21 cellular contexts compared by ENCODE assay signal in the genomic region with DNA sequence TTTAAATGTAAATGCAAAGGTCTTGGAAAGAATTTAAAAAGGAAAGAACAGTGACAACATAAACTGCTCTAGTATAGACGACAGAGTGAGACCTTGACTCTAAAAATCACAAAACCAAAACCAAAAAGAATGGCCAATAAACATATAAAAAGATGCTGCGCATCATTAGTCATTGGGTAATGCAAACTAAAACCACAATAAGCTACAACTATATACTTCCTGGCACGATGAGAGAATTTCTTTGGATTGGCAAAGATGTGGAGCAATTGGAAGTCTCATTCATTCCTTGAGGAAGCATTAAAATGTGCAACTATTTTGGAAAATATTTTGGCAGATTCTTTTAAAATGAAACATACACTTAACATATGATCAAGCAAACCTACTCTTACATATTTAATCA.
DNase-seq lines count a peak whose midpoint lies in the region; ATAC-seq and TF ChIP-seq lines count a peak whose summit lies in the region.
"Had no signal": no experiment of that assay in that cellular context is flagged by ENCODE, and none has a peak within 500 bp of the region (broad histone marks: within the 10 kb centered on the region; RNA-seq: fewer than 3 reads in every experiment).

No MANE protein-coding gene starts in this region.

- H3K4me3 Mint-ChIP-seq in activated CD4-positive, alpha-beta memory T cell treated with anti-CD3 and anti-CD28 coated beads, Interleukin-2, amount 10 ng/mL, durations not matched to agents 7 days and 5 days = no peak overlapping the region
- H3K4me3 Mint-ChIP-seq: CD14-positive monocyte; CD4-positive, alpha-beta memory T cell; CD4-positive, CD25-positive, alpha-beta regulatory T cell; CD8-positive, alpha-beta memory T cell had no signal

- H3K36me3 Mint-ChIP-seq in activated CD4-positive, alpha-beta memory T cell treated with anti-CD3 and anti-CD28 coated beads, Interleukin-2, amount 10 ng/mL, durations not matched to agents 7 days and 5 days (ENCODE audit: low read depth) = no peaks in the 10 kb centered on the region
- H3K36me3 Mint-ChIP-seq: CD14-positive monocyte; CD4-positive, alpha-beta memory T cell; CD4-positive, CD25-positive, alpha-beta regulatory T cell; CD8-positive, alpha-beta memory T cell had no signal

- POLR2A ChIA-PET in PC-3 (lab: Charles Lee; ENCODE audit: unreplicated experiment) = no interaction called here
- POLR2A ChIA-PET in activated CD4-positive, alpha-beta memory T cell treated with anti-CD3 and anti-CD28 coated beads, Interleukin-2, amount 10 ng/mL, durations not matched to agents 7 days and 5 days (lab: Charles Lee) = no interaction called here

- no peaks in the 10 kb centered on the region for H3K9me3 ChIP-seq in PC-3 (ENCODE audit: low read length)
- H3K9me3 ChIP-seq: BE2C, BLaER1 had no signal

- no peaks in the 10 kb centered on the region for H3K9me3 Mint-ChIP-seq in activated CD4-positive, alpha-beta memory T cell treated with anti-CD3 and anti-CD28 coated beads, Interleukin-2, amount 10 ng/mL, durations not matched to agents 7 days and 5 days
- H3K9me3 Mint-ChIP-seq: CD8-positive, alpha-beta memory T cell had no signal

- CTCF ChIA-PET in PC-3 (lab: Charles Lee) = interaction anchor here (0.6 kb wide), 2 partner anchors 94 to 264 kb away, joined by 4 to 12 read pairs; no protein-coding TSS in a partner anchor
- CTCF ChIA-PET in activated CD4-positive, alpha-beta memory T cell treated with anti-CD3 and anti-CD28 coated beads, Interleukin-2, amount 10 ng/mL, durations not matched to agents 7 days and 5 days (lab: Charles Lee) = no interaction called here

- H3F3A ChIP-seq in PC-3 (ENCODE audit: low read length, unreplicated experiment) = peaks cover 5% of the 10 kb centered on the region

- TF ChIP-seq CTCF in PC-3 (conservative IDR thresholded peaks at IDR 0.05; ENCODE audit: low read depth, low read length) (no peak), fibroblast of mammary gland (conservative IDR thresholded peaks at IDR 0.05; ENCODE audit: control insufficient read depth, insufficient read depth, low read depth, low read length) (no peak)

- H3K27ac ChIP-seq in PC-3 (ENCODE audit: low read length) = peak overlapping the region; percentile 57
- H3K27ac ChIP-seq: BLaER1 had no signal

- no peak overlapping the region for H3K4me3 ChIP-seq in PC-3 (ENCODE audit: low read length)
- no peak overlapping the region for H3K4me3 ChIP-seq in fibroblast of mammary gland (ENCODE audit: control insufficient read depth, low read depth, low read length)
- H3K4me3 ChIP-seq: BLaER1, GM12878 had no signal

- H3K4me1 ChIP-seq in PC-3 (ENCODE audit: insufficient read depth, low read length) = peaks cover 27% of the 10 kb centered on the region
- H3K4me1 ChIP-seq: BE2C, BLaER1 had no signal

- intact Hi-C loops in PC-3 (cut with micrococcal nuclease) = loop anchor here (1.0 to 10.0 kb wide), 2 partner anchors 69 to 98 kb away; no protein-coding TSS in a partner anchor

- no peak overlapping the region for H3K27ac Mint-ChIP-seq in activated CD4-positive, alpha-beta memory T cell treated with anti-CD3 and anti-CD28 coated beads, Interleukin-2, amount 10 ng/mL, durations not matched to agents 7 days and 5 days
- H3K27ac Mint-ChIP-seq: CD14-positive monocyte; CD4-positive, alpha-beta memory T cell; CD4-positive, CD25-positive, alpha-beta regulatory T cell; CD8-positive, alpha-beta memory T cell had no signal

- no peaks in the 10 kb centered on the region for H3K79me2 ChIP-seq in PC-3 (ENCODE audit: low read length)

- H3K9ac ChIP-seq in PC-3 (ENCODE audit: low read length) = no peak overlapping the region
- H3K9ac ChIP-seq: BLaER1 had no signal

- no peak overlapping the region for H2AFZ ChIP-seq in PC-3 (ENCODE audit: low read length)

- H3K27me3 ChIP-seq in PC-3 (ENCODE audit: low read length) = no peaks in the 10 kb centered on the region
- H3K27me3 ChIP-seq: BE2C, BLaER1 had no signal

- H3K9me2 ChIP-seq in PC-3 (replicated peaks; ENCODE audit: low read length) = no peaks in the 10 kb centered on the region

- peak; percentile 37 for DNase-seq in ELR (ENCODE audit: low read depth)
- DNase-seq in HS-5 (ENCODE audit: low read depth) = peak; percentile 72
- DNase-seq in PC-3 = peak; percentile 94
- peak; percentile 5 for DNase-seq in fibroblast of mammary gland (ENCODE audit: low read depth)
- DNase-seq in activated CD4-positive, alpha-beta memory T cell treated with anti-CD3 and anti-CD28 coated beads, Interleukin-2, amount 10 ng/mL, durations not matched to agents 7 days and 5 days = no peak
- DNase-seq: 8988T; ACHN; BE2C; C1 segment of cervical spinal cord; CD4-positive, alpha-beta memory T cell; CD4-positive, CD25-positive, alpha-beta regulatory T cell; CD8-positive, alpha-beta memory T cell; COR-L47; DMS 273 treated with DMSO at 0.1 percent for 48 hours; DMS79 treated with DMSO at 0.1 percent for 48 hours; GDM1 had no signal

- H3K27me3 Mint-ChIP-seq in activated CD4-positive, alpha-beta memory T cell treated with anti-CD3 and anti-CD28 coated beads, Interleukin-2, amount 10 ng/mL, durations not matched to agents 7 days and 5 days = peaks cover 14% of the 10 kb centered on the region

- no TSS peak for BruUV-seq in PC-3 (replicated peaks; lab: Mats Ljungman, UMichigan)

- H4K20me1 ChIP-seq in PC-3 (ENCODE audit: low read length) = no peaks in the 10 kb centered on the region
- H4K20me1 ChIP-seq: BLaER1 had no signal

- H3K36me3 ChIP-seq in PC-3 (ENCODE audit: low read depth, low read length) = no peaks in the 10 kb centered on the region
- H3K36me3 ChIP-seq: BE2C, BLaER1 had no signal

- no peaks in the 10 kb centered on the region for H3K4me1 Mint-ChIP-seq in activated CD4-positive, alpha-beta memory T cell treated with anti-CD3 and anti-CD28 coated beads, Interleukin-2, amount 10 ng/mL, durations not matched to agents 7 days and 5 days
- H3K4me1 Mint-ChIP-seq: CD14-positive monocyte; CD4-positive, alpha-beta memory T cell; CD4-positive, CD25-positive, alpha-beta regulatory T cell; CD8-positive, alpha-beta memory T cell had no signal

- peak overlapping the region; percentile 37 for H3K4me2 ChIP-seq in PC-3 (ENCODE audit: low read length)
- H3K4me2 ChIP-seq: BLaER1 had no signal

- ATAC-seq in PC-3 = peak; percentile 89
- ATAC-seq in GM21447 (IDR thresholded peaks at IDR 0.05; ENCODE audit: unreplicated experiment) = no peak
- ATAC-seq in HG03108 (IDR thresholded peaks at IDR 0.05; ENCODE audit: unreplicated experiment) = no peak
- ATAC-seq: GM12878 had no signal
